Comparison of ENCODE assay signal across 22 cellular contexts in the genomic region with DNA sequence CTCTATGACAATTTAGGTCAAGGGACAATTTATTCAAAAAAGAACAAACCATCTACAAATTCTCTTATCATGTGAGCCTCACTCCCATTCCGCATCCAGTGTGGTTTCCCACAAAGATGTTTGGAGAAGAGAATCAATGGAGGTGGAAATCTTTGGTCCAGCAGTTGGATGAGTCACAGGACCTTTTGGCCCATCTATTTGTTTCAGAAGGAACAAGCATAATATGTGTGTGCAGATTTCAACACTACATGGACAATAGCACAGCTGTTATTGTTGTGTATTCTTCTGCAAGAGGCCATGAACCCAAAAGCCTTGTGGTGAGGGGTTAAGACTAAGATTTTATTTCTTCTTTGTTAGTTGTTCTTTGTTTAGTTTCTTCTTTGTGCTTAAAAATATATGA. TPM values are rescaled to one million over a fixed set of nuclear protein-coding genes. Genes with fewer than 3 reads are reported as not detected.
"Had no signal": no experiment of that assay in that cellular context is flagged by ENCODE, and none has a peak within 500 bp of the region (broad histone marks: within the 10 kb centered on the region; RNA-seq: fewer than 3 reads in every experiment).

No MANE protein-coding gene starts in this region.

- H3K27ac Mint-ChIP-seq: activated naive CD8-positive, alpha-beta T cell treated with anti-CD3 and anti-CD28 coated beads for 36 hours; activated T-cell treated with anti-CD3 and anti-CD28 coated beads, Interleukin-2, amount 50 U/mL, for 24 hours; stimulated activated naive CD8-positive, alpha-beta T cell treated with anti-CD3 and anti-CD28 coated beads, Interleukin-15, amount 100 ng/mL, for 72 hours; T-helper 2 cell treated with Interferon-gamma antibody and Interleukin-4, amounts not matched to agents 5 μg/mL and 100 μg/mL, for 36 hours had no signal

- H3K36me3 ChIP-seq: colonic mucosa, upper lobe of right lung had no signal

- H3K9me3 Mint-ChIP-seq: activated naive CD8-positive, alpha-beta T cell treated with anti-CD3 and anti-CD28 coated beads for 36 hours; stimulated activated naive CD8-positive, alpha-beta T cell treated with anti-CD3 and anti-CD28 coated beads, Interleukin-15, amount 100 ng/mL, for 72 hours had no signal

- H3K27ac ChIP-seq: colonic mucosa, epithelial cell of prostate, psoas muscle, testis, upper lobe of right lung had no signal

- DNase-seq: activated CD4-positive, alpha-beta T cell treated with anti-CD3 and anti-CD28 coated beads, Interleukin-2, amount 50 U/mL, for 4 hours; activated CD4-positive, CD25-positive, alpha-beta regulatory T cell treated with anti-CD3 and anti-CD28 coated beads, Interleukin-2, amount 50 U/mL, for 72 hours; activated gamma-delta T cell; activated naive CD8-positive, alpha-beta T cell treated with anti-CD3 and anti-CD28 coated beads for 36 hours; activated T-cell treated with anti-CD3 and anti-CD28 coated beads, Interleukin-2, amount 50 U/mL, for 24 hours; anterior cingulate cortex; colonic mucosa; effector CD4-positive, alpha-beta T cell; psoas muscle; stimulated activated CD4-positive, alpha-beta T cell treated with anti-CD3 and anti-CD28 coated beads, Interleukin-15, amount 100 ng/mL, for 24 hours; stimulated activated CD4-positive, alpha-beta T cell treated with anti-CD3 and anti-CD28 coated beads, Interleukin-4, amount 100 ng/mL, for 24 hours; stimulated activated naive CD8-positive, alpha-beta T cell treated with anti-CD3 and anti-CD28 coated beads, Interleukin-15, amount 100 ng/mL, for 72 hours; SW 1271; testis; upper lobe of right lung had no signal

- H3K4me1 ChIP-seq: colonic mucosa, psoas muscle, testis, upper lobe of right lung had no signal

- H3K4me3 Mint-ChIP-seq: activated naive CD8-positive, alpha-beta T cell treated with anti-CD3 and anti-CD28 coated beads for 36 hours; activated T-cell treated with anti-CD3 and anti-CD28 coated beads, Interleukin-2, amount 50 U/mL, for 24 hours; stimulated activated naive CD8-positive, alpha-beta T cell treated with anti-CD3 and anti-CD28 coated beads, Interleukin-15, amount 100 ng/mL, for 72 hours; T-helper 2 cell treated with Interferon-gamma antibody and Interleukin-4, amounts not matched to agents 5 μg/mL and 100 μg/mL, for 36 hours had no signal

- H3K36me3 Mint-ChIP-seq: activated naive CD8-positive, alpha-beta T cell treated with anti-CD3 and anti-CD28 coated beads for 36 hours had no signal

- H3K27me3 ChIP-seq: colonic mucosa, testis, upper lobe of right lung had no signal

- ATAC-seq: psoas muscle; stimulated activated naive CD8-positive, alpha-beta T cell treated with anti-CD3 and anti-CD28 coated beads, Interleukin-15, amount 100 ng/mL, for 72 hours; upper lobe of right lung had no signal

- H3K9me3 ChIP-seq: colonic mucosa, psoas muscle, testis, upper lobe of right lung had no signal

- H3K4me1 Mint-ChIP-seq: activated naive CD8-positive, alpha-beta T cell treated with anti-CD3 and anti-CD28 coated beads for 36 hours; stimulated activated naive CD8-positive, alpha-beta T cell treated with anti-CD3 and anti-CD28 coated beads, Interleukin-15, amount 100 ng/mL, for 72 hours had no signal

- H3K4me3 ChIP-seq: colonic mucosa, psoas muscle, testis, upper lobe of right lung had no signal

RNA-seq across cellular contexts. Expression of a gene that starts 38.8 kb away (rescaled TPM):
- total RNA-seq: activated naive CD8-positive, alpha-beta T cell treated with anti-CD3 and anti-CD28 coated beads for 36 hours; cardiac septum; colonic mucosa; fibroblast of villous mesenchyme; lung microvascular endothelial cell; osteoblast; psoas muscle had no signal
- polyA plus RNA-seq: neural cell, psoas muscle had no signal
